17 cellular contexts compared by ENCODE assay signal in the genomic region with DNA sequence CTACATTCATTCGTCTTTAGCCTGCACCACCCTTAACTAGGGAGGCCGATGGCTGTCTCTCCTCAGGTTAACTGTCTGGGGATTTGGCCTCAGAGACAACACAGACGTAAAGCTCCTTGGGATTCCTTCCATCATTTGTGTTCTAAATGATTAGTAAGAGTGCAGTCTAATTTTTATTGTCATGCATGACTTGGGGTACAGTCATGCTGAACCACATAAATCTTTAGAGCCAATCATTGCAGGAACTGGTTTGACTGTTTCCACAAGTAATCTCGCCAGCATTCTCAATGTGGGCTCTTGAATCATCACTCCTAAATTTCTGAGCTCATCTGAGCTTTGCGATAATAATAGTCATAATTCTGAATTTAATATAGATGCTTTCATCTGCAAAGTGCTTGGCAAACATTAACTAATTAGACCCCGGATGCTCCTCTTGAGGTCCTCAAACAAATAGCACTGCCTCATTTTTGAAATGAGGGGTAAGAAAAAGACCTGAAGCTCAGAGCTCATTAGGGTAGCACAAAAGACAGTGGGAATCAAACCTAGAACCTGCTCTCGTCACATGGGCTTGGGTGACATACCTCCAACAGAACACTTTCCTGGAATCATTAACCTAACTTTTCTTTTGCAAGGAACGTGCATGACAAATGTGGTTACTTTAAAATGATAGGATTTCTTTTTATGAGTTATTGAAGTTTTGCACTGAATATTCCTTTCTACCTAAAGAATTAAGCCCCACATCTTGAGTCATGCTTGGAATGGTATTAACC.
DNase-seq lines count a peak whose midpoint lies in the region; ATAC-seq and TF ChIP-seq lines count a peak whose summit lies in the region.
"Had no signal": no experiment of that assay in that cellular context is flagged by ENCODE, and none has a peak within 500 bp of the region (broad histone marks: within the 10 kb centered on the region; RNA-seq: fewer than 3 reads in every experiment).

No MANE protein-coding gene starts in this region.

- H3K9me3 ChIP-seq in SK-N-SH: peaks cover 10% of the 10 kb centered on the region
- H3K9me3 ChIP-seq: thoracic aorta had no signal

- POLR2A ChIA-PET in SK-N-SH (lab: Yijun Ruan, JAX): no interaction called here
- POLR2A ChIA-PET in activated CD4-positive, alpha-beta T cell treated with anti-CD3 and anti-CD28 coated beads for 36 hours (lab: Charles Lee): no interaction called here

- TF ChIP-seq EP300 in SK-N-SH (IDR thresholded peaks at IDR 0.05; ENCODE audit: borderline replicate concordance in 1 of 2, low read depth in 1 of 2, low read length in 1 of 2): no peak

- peaks cover 3% of the 10 kb centered on the region for H3K27me3 Mint-ChIP-seq in progenitor cell of endocrine pancreas
- peaks cover 11% of the 10 kb centered on the region for H3K27me3 Mint-ChIP-seq in activated CD4-positive, alpha-beta T cell treated with anti-CD3 and anti-CD28 coated beads for 36 hours
- H3K27me3 Mint-ChIP-seq in activated T-helper 1 cell treated with anti-CD3 and anti-CD28 coated beads, Interleukin-12 subunit alpha, Interleukin-12 subunit beta, Interleukin-2, Interleukin-4 antibody, amounts not matched to agents 30 ng/mL and 10 ng/mL and 1 ng/mL, durations not matched to agents 14 hours and 24 hours and 36 hours (ENCODE audit: insufficient read depth): peaks cover 5% of the 10 kb centered on the region
- H3K27me3 Mint-ChIP-seq: IgD-negative memory B cell had no signal

- intact Hi-C loops in activated CD4-positive, alpha-beta T cell treated with anti-CD3 and anti-CD28 coated beads for 36 hours (cut with DNase I, micrococcal nuclease): no loop called here
- intact Hi-C loops in activated T-helper 1 cell treated with anti-CD3 and anti-CD28 coated beads, Interleukin-12 subunit alpha, Interleukin-12 subunit beta, Interleukin-2, Interleukin-4 antibody, amounts not matched to agents 30 ng/mL and 10 ng/mL and 1 ng/mL, durations not matched to agents 14 hours and 24 hours and 36 hours (cut with micrococcal nuclease): no loop called here

- H3K27ac Mint-ChIP-seq in progenitor cell of endocrine pancreas: no peak overlapping the region
- no peak overlapping the region for H3K27ac Mint-ChIP-seq in activated CD4-positive, alpha-beta T cell treated with anti-CD3 and anti-CD28 coated beads for 36 hours
- H3K27ac Mint-ChIP-seq in activated T-helper 1 cell treated with anti-CD3 and anti-CD28 coated beads, Interleukin-12 subunit alpha, Interleukin-12 subunit beta, Interleukin-2, Interleukin-4 antibody, amounts not matched to agents 30 ng/mL and 10 ng/mL and 1 ng/mL, durations not matched to agents 14 hours and 24 hours and 36 hours: no peak overlapping the region
- H3K27ac Mint-ChIP-seq: IgD-negative memory B cell had no signal

- no peak for ATAC-seq in SK-N-SH treated with all-trans-retinoic acid at 6 μM for 48 hours
- no peak for ATAC-seq in activated CD4-positive, alpha-beta T cell treated with anti-CD3 and anti-CD28 coated beads for 36 hours

- no peaks in the 10 kb centered on the region for H4K20me1 ChIP-seq in SK-N-SH (ENCODE audit: insufficient read depth)

- TF ChIP-seq RAD21 in SK-N-SH (IDR thresholded peaks at IDR 0.05; ENCODE audit: low read length): no peak

- H3K36me3 Mint-ChIP-seq in progenitor cell of endocrine pancreas (ENCODE audit: insufficient read depth): no peaks in the 10 kb centered on the region
- no peaks in the 10 kb centered on the region for H3K36me3 Mint-ChIP-seq in activated CD4-positive, alpha-beta T cell treated with anti-CD3 and anti-CD28 coated beads for 36 hours (ENCODE audit: low read depth)
- no peaks in the 10 kb centered on the region for H3K36me3 Mint-ChIP-seq in activated T-helper 1 cell treated with anti-CD3 and anti-CD28 coated beads, Interleukin-12 subunit alpha, Interleukin-12 subunit beta, Interleukin-2, Interleukin-4 antibody, amounts not matched to agents 30 ng/mL and 10 ng/mL and 1 ng/mL, durations not matched to agents 14 hours and 24 hours and 36 hours (ENCODE audit: low read depth)
- H3K36me3 Mint-ChIP-seq: IgD-negative memory B cell had no signal

- H2AFZ ChIP-seq in SK-N-SH (ENCODE audit: low read depth): no peak overlapping the region

- H3K27ac ChIP-seq in SK-N-SH (ENCODE audit: low read depth in 2 of 2, low read length in 1 of 2): no peak overlapping the region
- H3K27ac ChIP-seq: 22Rv1, thoracic aorta had no signal

- CTCF ChIA-PET in SK-N-SH (lab: Yijun Ruan, JAX): no interaction called here
- CTCF ChIA-PET in activated CD4-positive, alpha-beta T cell treated with anti-CD3 and anti-CD28 coated beads for 36 hours (lab: Charles Lee): interaction anchor here (0.6 to 1.3 kb wide), 4 partner anchors 10 to 306 kb away, joined by 3 to 4 read pairs (median 4); no protein-coding TSS in a partner anchor

- H3K4me3 Mint-ChIP-seq in progenitor cell of endocrine pancreas (ENCODE audit: low read depth): no peak overlapping the region
- no peak overlapping the region for H3K4me3 Mint-ChIP-seq in activated CD4-positive, alpha-beta T cell treated with anti-CD3 and anti-CD28 coated beads for 36 hours
- H3K4me3 Mint-ChIP-seq in activated T-helper 1 cell treated with anti-CD3 and anti-CD28 coated beads, Interleukin-12 subunit alpha, Interleukin-12 subunit beta, Interleukin-2, Interleukin-4 antibody, amounts not matched to agents 30 ng/mL and 10 ng/mL and 1 ng/mL, durations not matched to agents 14 hours and 24 hours and 36 hours: no peak overlapping the region
- H3K4me3 Mint-ChIP-seq: IgD-negative memory B cell had no signal

- peaks cover 2% of the 10 kb centered on the region for H3K4me1 Mint-ChIP-seq in progenitor cell of endocrine pancreas (ENCODE audit: low read depth)
- no peaks in the 10 kb centered on the region for H3K4me1 Mint-ChIP-seq in activated CD4-positive, alpha-beta T cell treated with anti-CD3 and anti-CD28 coated beads for 36 hours
- H3K4me1 Mint-ChIP-seq in activated T-helper 1 cell treated with anti-CD3 and anti-CD28 coated beads, Interleukin-12 subunit alpha, Interleukin-12 subunit beta, Interleukin-2, Interleukin-4 antibody, amounts not matched to agents 30 ng/mL and 10 ng/mL and 1 ng/mL, durations not matched to agents 14 hours and 24 hours and 36 hours (ENCODE audit: low read depth): no peaks in the 10 kb centered on the region
- H3K4me1 Mint-ChIP-seq: IgD-negative memory B cell had no signal

- H3K9me2 ChIP-seq in SK-N-SH: no peaks in the 10 kb centered on the region

- H3K9ac ChIP-seq in SK-N-SH: no peak overlapping the region

- no peaks in the 10 kb centered on the region for H3K36me3 ChIP-seq in SK-N-SH (replicated peaks in 1 of 2; ENCODE audit: control insufficient read depth in 1 of 2, insufficient read depth in 2 of 2, low read length in 1 of 2)
- H3K36me3 ChIP-seq: thoracic aorta had no signal

- H3F3A ChIP-seq in SK-N-SH (replicated peaks; ENCODE audit: insufficient read depth): no peaks in the 10 kb centered on the region

- H3K4me2 ChIP-seq in SK-N-SH: no peak overlapping the region
- H3K4me2 ChIP-seq: smooth muscle cell had no signal

- DNase-seq in SK-N-SH (no peak), RKO (ENCODE audit: low spot score) (peak; percentile 83), fibroblast of peridontal ligament (ENCODE audit: extremely low read depth) (peak; percentile 85), NOMO-1 treated with DMSO at 0.1 percent for 48 hours (lab: John Stamatoyannopoulos, UW; ENCODE audit: unreplicated experiment) (no peak), progenitor cell of endocrine pancreas (ENCODE audit: low spot score, unreplicated experiment) (no peak)
- no peak for DNase-seq in activated CD4-positive, alpha-beta T cell treated with anti-CD3 and anti-CD28 coated beads for 36 hours
- DNase-seq in activated T-helper 1 cell treated with anti-CD3 and anti-CD28 coated beads, Interleukin-12 subunit alpha, Interleukin-12 subunit beta, Interleukin-2, Interleukin-4 antibody, amounts not matched to agents 30 ng/mL and 10 ng/mL and 1 ng/mL, durations not matched to agents 14 hours and 24 hours and 36 hours (ENCODE audit: low spot score): no peak
- DNase-seq: activated CD4-positive, CD25-positive, alpha-beta regulatory T cell treated with anti-CD3 and anti-CD28 coated beads, Interleukin-2, amount 50 U/mL, for 72 hours; activated T-cell treated with anti-CD3 and anti-CD28 coated beads, Interleukin-2, amount 50 U/mL, for 1 hour; anterior cingulate cortex; Caco-2; NCI-H187 had no signal

- H3K27me3 ChIP-seq in SK-N-SH (ENCODE audit: insufficient read depth): no peaks in the 10 kb centered on the region

- WGBS in SK-N-SH (ENCODE audit: low lambda C conversion rate): 79% methylated on average over 8 of the region's 8 CpGs

- H3K79me2 ChIP-seq in SK-N-SH (ENCODE audit: insufficient read depth): no peaks in the 10 kb centered on the region

- peaks cover 6% of the 10 kb centered on the region for H3K9me3 Mint-ChIP-seq in progenitor cell of endocrine pancreas (ENCODE audit: low read depth)
- peaks cover 5% of the 10 kb centered on the region for H3K9me3 Mint-ChIP-seq in activated CD4-positive, alpha-beta T cell treated with anti-CD3 and anti-CD28 coated beads for 36 hours (ENCODE audit: low read depth)
- no peaks in the 10 kb centered on the region for H3K9me3 Mint-ChIP-seq in activated T-helper 1 cell treated with anti-CD3 and anti-CD28 coated beads, Interleukin-12 subunit alpha, Interleukin-12 subunit beta, Interleukin-2, Interleukin-4 antibody, amounts not matched to agents 30 ng/mL and 10 ng/mL and 1 ng/mL, durations not matched to agents 14 hours and 24 hours and 36 hours

- H3K4me3 ChIP-seq in SK-N-SH (ENCODE audit: low read depth in 2 of 2, low read length in 1 of 2): no peak overlapping the region
- H3K4me3 ChIP-seq: smooth muscle cell, thoracic aorta had no signal

- H3K4me1 ChIP-seq in SK-N-SH (ENCODE audit: control insufficient read depth in 1 of 2, insufficient read depth in 2 of 2, low read depth in 1 of 2, low read length in 1 of 2): no peaks in the 10 kb centered on the region

- TF ChIP-seq CTCF in SK-N-SH (IDR thresholded peaks at IDR 0.05) (no peak), progenitor cell of endocrine pancreas (IDR thresholded peaks at IDR 0.05; ENCODE audit: unreplicated experiment) (no peak)

TF ChIP-seq in SK-N-SH, 30 proteins besides CTCF, POLR2A, EP300 and RAD21 (continues in another document):
- TF ChIP-seq MEF2A (IDR thresholded peaks at IDR 0.05; ENCODE audit: borderline replicate concordance, low read depth): no peak

TF ChIP-seq in SK-N-SH treated with all-trans-retinoic acid at 6 μM for 48 hours, 23 proteins besides CTCF, POLR2A, EP300 and RAD21 (continues in another document):
- TF ChIP-seq RARB (CRISPR knock-in tag; IDR thresholded peaks at IDR 0.05) (no peak), ZNF8 (CRISPR knock-in tag; IDR thresholded peaks at IDR 0.05) (no peak)

Comparison
In these comparisons a context has a peak if more than half of its experiments do, and no peak if none do; other contexts are left out.
1. DNase-seq: peak in RKO (single experiment) and fibroblast of peridontal ligament (single experiment); none in SK-N-SH (single experiment), NOMO-1 treated with DMSO at 0.1 percent for 48 hours (single experiment), progenitor cell of endocrine pancreas (single experiment), activated CD4-positive, alpha-beta T cell treated with anti-CD3 and anti-CD28 coated beads for 36 hours (single experiment) and activated T-helper 1 cell treated with anti-CD3 and anti-CD28 coated beads, Interleukin-12 subunit alpha, Interleukin-12 subunit beta, Interleukin-2, Interleukin-4 antibody, amounts not matched to agents 30 ng/mL and 10 ng/mL and 1 ng/mL, durations not matched to agents 14 hours and 24 hours and 36 hours (single experiment).